In genomic region chr19:37941820-37942515, GRCh38 we compare ENCODE assay signal across 16 cellular contexts. TPM values are rescaled to one million over a fixed set of nuclear protein-coding genes. Genes with fewer than 3 reads are reported as not detected.
DNase-seq lines count a peak whose midpoint lies in the region; ATAC-seq and TF ChIP-seq lines count a peak whose summit lies in the region.
"Had no signal": no experiment of that assay in that cellular context is flagged by ENCODE, and none has a peak within 500 bp of the region (broad histone marks: within the 10 kb centered on the region; RNA-seq: fewer than 3 reads in every experiment).

No MANE protein-coding gene starts in this region.

- peaks cover 43% of the 10 kb centered on the region for H3K4me1 Mint-ChIP-seq in stimulated activated memory B cell treated with anti-CD40 and anti-IgM and Interleukin-4, amounts not matched to agents 10 μg/mL and 1 μg/mL and 100 μg/mL, for 72 hours
- H3K4me1 Mint-ChIP-seq in activated CD8-positive, alpha-beta T cell treated with anti-CD3 and anti-CD28 coated beads, Interleukin-2, amount 10 ng/mL, durations not matched to agents 7 days and 5 days (ENCODE audit: low read depth), result peaks cover 3% of the 10 kb centered on the region

- no peaks in the 10 kb centered on the region for H3K9me2 ChIP-seq in PC-3 (replicated peaks; ENCODE audit: low read length)

- no peaks in the 10 kb centered on the region for H3K9me3 Mint-ChIP-seq in stimulated activated memory B cell treated with anti-CD40 and anti-IgM and Interleukin-4, amounts not matched to agents 10 μg/mL and 1 μg/mL and 100 μg/mL, for 72 hours
- H3K9me3 Mint-ChIP-seq in activated CD8-positive, alpha-beta T cell treated with anti-CD3 and anti-CD28 coated beads, Interleukin-2, amount 10 ng/mL, durations not matched to agents 7 days and 5 days (ENCODE audit: insufficient read depth), result no peaks in the 10 kb centered on the region

- H3K4me2 ChIP-seq in PC-3 (ENCODE audit: low read length), result peak overlapping the region; percentile 84

- CTCF ChIA-PET in PC-3 (lab: Charles Lee), result interaction anchor here (0.7 kb wide), 1 partner anchor 116 kb away, joined by 11 read pairs; no protein-coding TSS in a partner anchor
- CTCF ChIA-PET in activated CD8-positive, alpha-beta T cell treated with anti-CD3 and anti-CD28 coated beads, Interleukin-2, amount 10 ng/mL, durations not matched to agents 7 days and 5 days (lab: Charles Lee), result no interaction called here

- H3K4me1 ChIP-seq in PC-3 (ENCODE audit: insufficient read depth, low read length), result peaks cover 27% of the 10 kb centered on the region
- H3K4me1 ChIP-seq: foreskin keratinocyte had no signal

- peak overlapping the region; percentile 50 for H3K27ac Mint-ChIP-seq in stimulated activated memory B cell treated with anti-CD40 and anti-IgM and Interleukin-4, amounts not matched to agents 10 μg/mL and 1 μg/mL and 100 μg/mL, for 72 hours
- H3K27ac Mint-ChIP-seq in activated CD8-positive, alpha-beta T cell treated with anti-CD3 and anti-CD28 coated beads, Interleukin-2, amount 10 ng/mL, durations not matched to agents 7 days and 5 days, result no peak overlapping the region

- POLR2A ChIA-PET in PC-3 (lab: Charles Lee; ENCODE audit: unreplicated experiment), result no interaction called here
- POLR2A ChIA-PET in activated CD8-positive, alpha-beta T cell treated with anti-CD3 and anti-CD28 coated beads, Interleukin-2, amount 10 ng/mL, durations not matched to agents 7 days and 5 days (lab: Charles Lee), result no interaction called here

- peaks cover under 1% of the 10 kb centered on the region for H3K36me3 ChIP-seq in PC-3 (ENCODE audit: low read depth, low read length)

- no peaks in the 10 kb centered on the region for H3F3A ChIP-seq in PC-3 (ENCODE audit: low read length, unreplicated experiment)

- no peaks in the 10 kb centered on the region for H4K20me1 ChIP-seq in PC-3 (ENCODE audit: low read length)

- H2AFZ ChIP-seq in PC-3 (ENCODE audit: low read length), result no peak overlapping the region

- no peaks in the 10 kb centered on the region for H3K27me3 Mint-ChIP-seq in stimulated activated memory B cell treated with anti-CD40 and anti-IgM and Interleukin-4, amounts not matched to agents 10 μg/mL and 1 μg/mL and 100 μg/mL, for 72 hours
- no peaks in the 10 kb centered on the region for H3K27me3 Mint-ChIP-seq in activated CD8-positive, alpha-beta T cell treated with anti-CD3 and anti-CD28 coated beads, Interleukin-2, amount 10 ng/mL, durations not matched to agents 7 days and 5 days (ENCODE audit: low read depth)

- BruUV-seq in PC-3 (replicated peaks; lab: Mats Ljungman, UMichigan), result no TSS peak

- no peak for ATAC-seq in PC-3
- no peak for ATAC-seq in stimulated activated memory B cell treated with anti-CD40 and anti-IgM and Interleukin-4, amounts not matched to agents 10 μg/mL and 1 μg/mL and 100 μg/mL, for 72 hours
- ATAC-seq in activated CD8-positive, alpha-beta T cell treated with anti-CD3 and anti-CD28 coated beads, Interleukin-2, amount 10 ng/mL, durations not matched to agents 7 days and 5 days, result no peak
- ATAC-seq: foreskin keratinocyte had no signal

- no peak overlapping the region for H3K4me3 Mint-ChIP-seq in stimulated activated memory B cell treated with anti-CD40 and anti-IgM and Interleukin-4, amounts not matched to agents 10 μg/mL and 1 μg/mL and 100 μg/mL, for 72 hours
- H3K4me3 Mint-ChIP-seq in activated CD8-positive, alpha-beta T cell treated with anti-CD3 and anti-CD28 coated beads, Interleukin-2, amount 10 ng/mL, durations not matched to agents 7 days and 5 days, result no peak overlapping the region

- peak overlapping the region; percentile 76 for H3K9ac ChIP-seq in PC-3 (ENCODE audit: low read length)

- peaks cover 92% of the 10 kb centered on the region for H3K79me2 ChIP-seq in PC-3 (ENCODE audit: low read length)

- no peak for TF ChIP-seq CTCF in PC-3 (conservative IDR thresholded peaks at IDR 0.05; ENCODE audit: low read depth, low read length)

- peak; percentile 32 for DNase-seq in EH (ENCODE audit: low read depth)
- DNase-seq in PC-3, result peak; percentile 74
- peak; percentile 57 for DNase-seq in left kidney (ENCODE audit: low read depth, low spot score)
- DNase-seq in hypothalamus (lab: John Stamatoyannopoulos, UW), result no peak
- DNase-seq in NCI-H1694 treated with DMSO at 0.1 percent for 48 hours (lab: John Stamatoyannopoulos, UW), result no peak
- DNase-seq in activated CD8-positive, alpha-beta T cell treated with anti-CD3 and anti-CD28 coated beads, Interleukin-2, amount 10 ng/mL, durations not matched to agents 7 days and 5 days, result no peak
- DNase-seq: activated CD4-positive, CD25-positive, alpha-beta regulatory T cell treated with anti-CD3 and anti-CD28 coated beads, Interleukin-2, amount 50 U/mL, for 72 hours; C1 segment of cervical spinal cord; foreskin keratinocyte; mesendoderm; NCI-H446 treated with DMSO at 0.1 percent for 48 hours; stimulated activated CD4-positive, alpha-beta T cell treated with anti-CD3 and anti-CD28 coated beads, Interleukin-12 subunit alpha, Interleukin-12 subunit beta, amount 100 ng/mL, for 4 hours; substantia nigra; SW 1271 had no signal

- no peaks in the 10 kb centered on the region for H3K9me3 ChIP-seq in PC-3 (ENCODE audit: low read length)

- peak overlapping the region; percentile 56 for H3K4me3 ChIP-seq in PC-3 (ENCODE audit: low read length)

- H3K27me3 ChIP-seq in PC-3 (ENCODE audit: low read length), result no peaks in the 10 kb centered on the region
- H3K27me3 ChIP-seq: foreskin keratinocyte had no signal

- H3K27ac ChIP-seq in PC-3 (ENCODE audit: low read length), result peak overlapping the region; percentile 99
- H3K27ac ChIP-seq: foreskin keratinocyte had no signal

- peaks cover 33% of the 10 kb centered on the region for H3K36me3 Mint-ChIP-seq in stimulated activated memory B cell treated with anti-CD40 and anti-IgM and Interleukin-4, amounts not matched to agents 10 μg/mL and 1 μg/mL and 100 μg/mL, for 72 hours
- peaks cover 4% of the 10 kb centered on the region for H3K36me3 Mint-ChIP-seq in activated CD8-positive, alpha-beta T cell treated with anti-CD3 and anti-CD28 coated beads, Interleukin-2, amount 10 ng/mL, durations not matched to agents 7 days and 5 days (ENCODE audit: low read depth)

- intact Hi-C loops in PC-3 (cut with micrococcal nuclease), result no loop called here

RNA-seq across cellular contexts. Expression of gene SIPA1L3, which starts 35.0 kb away (rescaled TPM):
- total RNA-seq in PC-3 (2014; rRNA removed), result 38.7 and 56.3 TPM in 2 replicates
- 10 to 100 TPM; 18.3 to 20.2 TPM for total RNA-seq in activated CD8-positive, alpha-beta T cell treated with anti-CD3 and anti-CD28 coated beads, Interleukin-2, amount 10 ng/mL, durations not matched to agents 7 days and 5 days

RNA-seq across cellular contexts. Expression of gene WDR87, which starts 35.6 kb away (rescaled TPM):
- total RNA-seq in PC-3 (2014; rRNA removed), result not detected in 2 replicates
- not detected for total RNA-seq in activated CD8-positive, alpha-beta T cell treated with anti-CD3 and anti-CD28 coated beads, Interleukin-2, amount 10 ng/mL, durations not matched to agents 7 days and 5 days
- total RNA-seq: foreskin keratinocyte, HT1080 had no signal

Comparison
In these comparisons a context has a peak if more than half of its experiments do, and no peak if none do; other contexts are left out.
1. DNase-seq: peak in EH (single experiment), PC-3 (single experiment) and left kidney (single experiment); none in hypothalamus (0 of 51), NCI-H1694 treated with DMSO at 0.1 percent for 48 hours (single experiment) and activated CD8-positive, alpha-beta T cell treated with anti-CD3 and anti-CD28 coated beads, Interleukin-2, amount 10 ng/mL, durations not matched to agents 7 days and 5 days (single experiment).